5 cellular contexts compared by ENCODE assay signal in genomic region chr14:88502740-88503139, GRCh38.
"Had no signal": no experiment of that assay in that cellular context is flagged by ENCODE, and none has a peak within 500 bp of the region (broad histone marks: within the 10 kb centered on the region; RNA-seq: fewer than 3 reads in every experiment).

No MANE protein-coding gene starts in this region.

- H3K4me3 Mint-ChIP-seq: GM23338, H9, IgD-negative memory B cell had no signal

- H3K4me1 Mint-ChIP-seq: IgD-negative memory B cell had no signal

- H3K9me3 Mint-ChIP-seq: GM23338, H9 had no signal

- ATAC-seq: GM23338 had no signal

- H3K27ac Mint-ChIP-seq: GM23338, IgD-negative memory B cell had no signal

- DNase-seq: H9, HCEC 1CT, KBM-7 had no signal
